15 cellular contexts compared by ENCODE assay signal in the genomic region with DNA sequence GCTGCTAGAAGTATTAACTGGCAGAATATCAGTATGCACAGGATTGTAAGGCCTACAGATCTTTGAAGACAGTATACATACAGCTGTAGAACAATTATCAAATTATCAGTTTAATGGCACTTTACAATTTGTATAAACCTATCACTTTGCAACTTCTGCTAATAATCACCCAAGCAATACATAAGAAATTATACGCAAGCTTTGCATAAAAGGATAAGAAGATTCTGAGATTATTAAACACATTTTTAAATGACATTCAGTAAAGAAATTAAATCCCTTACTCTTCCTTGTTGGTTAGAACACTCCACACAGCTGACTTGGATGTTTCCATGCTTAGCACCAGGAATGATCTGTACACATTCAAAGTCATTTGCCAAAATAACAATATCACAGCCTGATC. TPM values are rescaled to one million over a fixed set of nuclear protein-coding genes. Genes with fewer than 3 reads are reported as not detected.
A peak's percentile ranks its signal among the peaks of the same experiment; 100 is the strongest.
DNase-seq lines count a peak whose midpoint lies in the region; ATAC-seq and TF ChIP-seq lines count a peak whose summit lies in the region.
"Had no signal": no experiment of that assay in that cellular context is flagged by ENCODE, and none has a peak within 500 bp of the region (broad histone marks: within the 10 kb centered on the region; RNA-seq: fewer than 3 reads in every experiment).

No MANE protein-coding gene starts in this region.

- no peak for TF ChIP-seq POLR2A in NB4 (IDR thresholded peaks at IDR 0.05; ENCODE audit: extremely low read depth, insufficient read length)

- BruUV-seq in MCF 10A (replicated peaks; lab: Mats Ljungman, UMichigan): no TSS peak

- H3K27me3 Mint-ChIP-seq in MCF 10A (ENCODE audit: insufficient read depth, unreplicated experiment) (no peaks in the 10 kb centered on the region), nephron progenitor cell (ENCODE audit: low read depth, poor library complexity) (peaks cover 5% of the 10 kb centered on the region)
- H3K27me3 Mint-ChIP-seq: IgD-negative memory B cell had no signal

- H3K9me3 Mint-ChIP-seq in MCF 10A (ENCODE audit: unreplicated experiment) (no peaks in the 10 kb centered on the region), nephron progenitor cell (peaks cover 29% of the 10 kb centered on the region)
- H3K9me3 Mint-ChIP-seq: CD8-positive, alpha-beta T cell had no signal

- no peak for TF ChIP-seq CTCF in HL-60 (IDR thresholded peaks at IDR 0.05; ENCODE audit: insufficient read depth, low read length)
- no peak for TF ChIP-seq CTCF in NB4 (IDR thresholded peaks at IDR 0.05; ENCODE audit: low read depth, low read length)
- TF ChIP-seq CTCF in fibroblast of villous mesenchyme (IDR thresholded peaks at IDR 0.05; ENCODE audit: insufficient read depth, low read depth, low read length): no peak
- no peak for TF ChIP-seq CTCF in MCF 10A (IDR thresholded peaks at IDR 0.05; ENCODE audit: unreplicated experiment)
- no peak for TF ChIP-seq CTCF in nephron progenitor cell (IDR thresholded peaks at IDR 0.05)

- H3K4me3 ChIP-seq in HL-60 (replicated peaks; ENCODE audit: insufficient read depth, low read length): no peak overlapping the region
- H3K4me3 ChIP-seq in NB4 (ENCODE audit: low read depth, low read length): peak overlapping the region; percentile 54
- H3K4me3 ChIP-seq in fibroblast of villous mesenchyme (ENCODE audit: low read depth, low read length): no peak overlapping the region
- H3K4me3 ChIP-seq: BLaER1 had no signal

- H3K27me3 ChIP-seq in HL-60 (ENCODE audit: insufficient read depth, poor library complexity, severe bottlenecking): no peaks in the 10 kb centered on the region
- H3K27me3 ChIP-seq: BLaER1 had no signal

- intact Hi-C loops in MCF 10A (cut with micrococcal nuclease): no loop called here

- CTCF ChIA-PET in MCF 10A (lab: Yijun Ruan, JAX): interaction anchor here (0.6 kb wide), 1 partner anchor 499 kb away, joined by 3 read pairs; no protein-coding TSS in a partner anchor

- DNase-seq in HL-60 (ENCODE audit: low read depth in 1 of 2, low spot score in 1 of 2) (no peak), NB4 (ENCODE audit: low read depth) (peak; percentile 43), fibroblast of villous mesenchyme (ENCODE audit: low read depth) (peak; percentile 17), MCF 10A (ENCODE audit: unreplicated experiment) (no peak), nephron progenitor cell (no peak), A172 (ENCODE audit: low spot score) (no peak)
- DNase-seq: Calu3; CD8-positive, alpha-beta T cell; DMS79 treated with DMSO at 0.1 percent for 48 hours; GF-D8; H9; KG1 had no signal

- H3K27ac Mint-ChIP-seq in MCF 10A (ENCODE audit: low read depth, unreplicated experiment) (no peak overlapping the region), nephron progenitor cell (no peak overlapping the region)
- H3K27ac Mint-ChIP-seq: CD8-positive, alpha-beta T cell; H9; IgD-negative memory B cell had no signal

- H3K4me1 Mint-ChIP-seq in MCF 10A (ENCODE audit: insufficient read depth, unreplicated experiment): peaks cover 8% of the 10 kb centered on the region
- peaks cover 12% of the 10 kb centered on the region for H3K4me1 Mint-ChIP-seq in nephron progenitor cell
- H3K4me1 Mint-ChIP-seq: H9 had no signal

- POLR2A ChIA-PET in MCF 10A (lab: Yijun Ruan, JAX): interaction anchor here (0.9 to 1.6 kb wide), 2 partner anchors 8 to 17 kb away, joined by 3 to 4 read pairs; no protein-coding TSS in a partner anchor

- no peaks in the 10 kb centered on the region for H3K36me3 Mint-ChIP-seq in MCF 10A (ENCODE audit: insufficient read depth, unreplicated experiment)
- H3K36me3 Mint-ChIP-seq in nephron progenitor cell (ENCODE audit: low read depth): peaks cover 40% of the 10 kb centered on the region

- ATAC-seq in GM21367 (IDR thresholded peaks at IDR 0.05; ENCODE audit: unreplicated experiment): no peak
- ATAC-seq: CD8-positive, alpha-beta T cell had no signal

- peak overlapping the region; percentile 80 for H3K27ac ChIP-seq in HL-60 (replicated peaks)
- H3K27ac ChIP-seq: BLaER1 had no signal

- H3K4me3 Mint-ChIP-seq in MCF 10A (ENCODE audit: unreplicated experiment) (no peak overlapping the region), nephron progenitor cell (no peak overlapping the region)
- H3K4me3 Mint-ChIP-seq: CD8-positive, alpha-beta T cell; H9; IgD-negative memory B cell had no signal

RNA-seq across cellular contexts. Expression of a gene that starts 46.8 kb away (rescaled TPM):
- total RNA-seq in fibroblast of villous mesenchyme (35.1 and 56.1 TPM in 2 replicates), MCF 10A (2022) (13.6 and 21.6 TPM in 2 replicates)
- total RNA-seq in A172 (2014; rRNA removed; shearing (Covaris generic)): 19.7 and 23.4 TPM in 2 replicates

Comparison
In these comparisons a context has a peak if more than half of its experiments do, and no peak if none do; other contexts are left out.
1. DNase-seq: peak in NB4 (single experiment) and fibroblast of villous mesenchyme (single experiment); none in HL-60 (0 of 2), MCF 10A (single experiment), nephron progenitor cell (single experiment) and A172 (single experiment).